In genomic region chr13:79973533-79973963, GRCh38 we compare ENCODE assay signal across 8 cellular contexts.
DNase-seq lines count a peak whose midpoint lies in the region; ATAC-seq and TF ChIP-seq lines count a peak whose summit lies in the region.

No MANE protein-coding gene starts in this region.

- H3K9ac ChIP-seq in DND-41 (ENCODE audit: low read depth, low read length): no peak overlapping the region

- no peak overlapping the region for H3K27ac ChIP-seq in DND-41 (ENCODE audit: low read length)

- H3K27me3 ChIP-seq in DND-41 (ENCODE audit: insufficient read depth, low read length, poor library complexity): no peaks in the 10 kb centered on the region

- TF ChIP-seq CTCF in DND-41 (IDR thresholded peaks at IDR 0.05; ENCODE audit: borderline replicate concordance, extremely low read depth, low read length, poor library complexity, severe bottlenecking) (peak; percentile 67), GM20000 (IDR thresholded peaks at IDR 0.05; ENCODE audit: extremely low read depth, missing control alignments) (peak; percentile 29), cardiac fibroblast (IDR thresholded peaks at IDR 0.05; ENCODE audit: low read depth, low read length) (peak; percentile 58), omental fat pad (IDR thresholded peaks at IDR 0.05) (no peak)

- no peaks in the 10 kb centered on the region for H3K4me1 ChIP-seq in DND-41 (ENCODE audit: insufficient read depth, low read length)

- no peak overlapping the region for H3K4me3 ChIP-seq in DND-41 (ENCODE audit: low read depth in 1 of 2, low read length in 2 of 2)
- no peak overlapping the region for H3K4me3 ChIP-seq in cardiac fibroblast (replicated peaks in 1 of 2; ENCODE audit: low read depth in 2 of 2, low read length in 2 of 2)

- H3K9me3 ChIP-seq in DND-41 (ENCODE audit: insufficient read depth, low read length, severe bottlenecking): no peaks in the 10 kb centered on the region

- no peaks in the 10 kb centered on the region for H3K79me2 ChIP-seq in DND-41 (ENCODE audit: insufficient read depth, low read length)

- DNase-seq in DND-41 (peak; percentile 22), GM20000 (ENCODE audit: low spot score) (peak; percentile 9), cardiac fibroblast (ENCODE audit: low read depth in 2 of 2) (peak in 1 of 2 donors; percentile 40), omental fat pad (ENCODE audit: low spot score) (no peak), mucosa of gallbladder (ENCODE audit: low spot score) (no peak), putamen (ENCODE audit: low spot score) (no peak)
- no peak for DNase-seq in activated effector memory CD4-positive, alpha-beta T cell treated with Interleukin-2 at 50 U/mL for 16 hours

- no peaks in the 10 kb centered on the region for H4K20me1 ChIP-seq in DND-41 (ENCODE audit: insufficient read depth, low read length)

- no peak overlapping the region for H3K4me2 ChIP-seq in DND-41 (ENCODE audit: insufficient read depth, low read length)

- ATAC-seq in DND-41 (ENCODE audit: insufficient read depth, low read depth) (peak; percentile 63; the same call in 2 of the 3 replicates), HG03520 (IDR thresholded peaks at IDR 0.05; ENCODE audit: unreplicated experiment) (peak; percentile 71), omental fat pad (ENCODE audit: low FRiP score) (peak; percentile 44)

- H3K36me3 ChIP-seq in DND-41 (ENCODE audit: insufficient read depth, low read length): no peaks in the 10 kb centered on the region

- no peak overlapping the region for H2AFZ ChIP-seq in DND-41 (ENCODE audit: low read depth, low read length)

Comparison
In these comparisons a context has a peak if more than half of its experiments do, and no peak if none do; other contexts are left out.
1. DNase-seq: peak in DND-41 (single experiment) and GM20000 (single experiment); none in omental fat pad (single experiment), activated effector memory CD4-positive, alpha-beta T cell treated with Interleukin-2 at 50 U/mL for 16 hours (single experiment), mucosa of gallbladder (single experiment) and putamen (single experiment).
2. CTCF ChIP-seq: peak in DND-41 (single experiment), GM20000 (single experiment) and cardiac fibroblast (single experiment); none in omental fat pad (0 of 3).
3. Peak in every context shown above with its lines, with median percentiles within 50 percentile points of each other: ATAC-seq.